ENCODE assay signal across 13 cellular contexts in genomic region chr5:72465068-72465467, GRCh38. TPM values are rescaled to one million over a fixed set of nuclear protein-coding genes. Genes with fewer than 3 reads are reported as not detected.
DNase-seq lines count a peak whose midpoint lies in the region; ATAC-seq and TF ChIP-seq lines count a peak whose summit lies in the region.
"Had no signal": no experiment of that assay in that cellular context is flagged by ENCODE, and none has a peak within 500 bp of the region (broad histone marks: within the 10 kb centered on the region; RNA-seq: fewer than 3 reads in every experiment).

No MANE protein-coding gene starts in this region.

- H3K4me1 ChIP-seq in heart left ventricle (peaks cover 5 to 70% (median 48%) of the 10 kb centered on the region in 12 donors), subcutaneous abdominal adipose tissue (ENCODE audit: control insufficient read depth in 5 of 5, insufficient read depth in 5 of 5, low read length in 5 of 5) (peaks cover 0 to 29% (median 13%) of the 10 kb centered on the region in 5 donors)

- H3K36me3 ChIP-seq in heart left ventricle (peaks cover 0 to 6% (median 0%) of the 10 kb centered on the region in 9 donors), subcutaneous abdominal adipose tissue (ENCODE audit: control insufficient read depth in 5 of 5, insufficient read depth in 5 of 5, low read length in 5 of 5) (peaks cover 0 to 10% (median 3%) of the 10 kb centered on the region in 5 donors)

- no peak overlapping the region for H3K9ac ChIP-seq in subcutaneous abdominal adipose tissue (ENCODE audit: low read length in 5 of 5)

- ATAC-seq in heart left ventricle (peak in 2 of 4 donors; percentile 37 to 42), HG02623 (IDR thresholded peaks at IDR 0.05; ENCODE audit: unreplicated experiment) (peak; percentile 30), HG03520 (IDR thresholded peaks at IDR 0.05; ENCODE audit: unreplicated experiment) (peak; percentile 30)
- ATAC-seq: Panc1 had no signal

- 21 to 45% (median 29%) methylated on average over 2 of the region's 2 CpGs for WGBS in heart left ventricle, 4 donors

- intact Hi-C loops in heart left ventricle (cut with DNase I) (no loop called here), cardiac septum (cut with DNase I) (no loop called here)

- H3K27me3 ChIP-seq in heart left ventricle (no peaks in the 10 kb centered on the region), subcutaneous abdominal adipose tissue (ENCODE audit: control insufficient read depth in 5 of 5, insufficient read depth in 4 of 5, low read length in 5 of 5) (no peaks in the 10 kb centered on the region)

- H3K27ac ChIP-seq in heart left ventricle (peak overlapping the region in 9 of 12 donors; percentile 5 to 66 (median 40)), subcutaneous abdominal adipose tissue (ENCODE audit: low read depth, low read length) (peak overlapping the region; percentile 7)

- DNase-seq in heart left ventricle (no peak), cardiac septum (ENCODE audit: low spot score) (no peak), NCI-H2227 treated with DMSO at 0.1 percent for 48 hours (lab: John Stamatoyannopoulos, UW) (no peak)
- DNase-seq in activated CD4-positive, CD25-positive, alpha-beta regulatory T cell treated with anti-CD3 and anti-CD28 coated beads, Interleukin-2, amount 50 U/mL, for 72 hours = no peak
- no peak for DNase-seq in activated CD4-positive, CD25-positive, alpha-beta regulatory T cell (lab: John Stamatoyannopoulos, UW)
- DNase-seq: DND-41, IMR-90 had no signal

- H3K9me3 ChIP-seq in heart left ventricle = no peaks in the 10 kb centered on the region
- no peaks in the 10 kb centered on the region for H3K9me3 ChIP-seq in subcutaneous abdominal adipose tissue (ENCODE audit: control insufficient read depth in 5 of 5, low read length in 5 of 5)

- TF ChIP-seq CTCF in heart left ventricle (IDR thresholded peaks at IDR 0.05) = no peak

- H3K4me3 ChIP-seq in heart left ventricle (no peak overlapping the region), subcutaneous abdominal adipose tissue (ENCODE audit: low read depth in 1 of 5, low read length in 5 of 5) (no peak overlapping the region)

- TF ChIP-seq POLR2A in heart left ventricle (IDR thresholded peaks at IDR 0.05) = no peak

RNA-seq across cellular contexts. Expression of gene ZNF366, which starts 42.1 kb away (rescaled TPM):
- 10 to 100 TPM in 2 of 9 donors, 1 to 10 TPM in 7; 3.9 to 18.5 (median 6.1) TPM for total RNA-seq in heart left ventricle
- polyA plus RNA-seq in heart left ventricle = 1 to 10 TPM; 2.1 to 4.4 TPM
- total RNA-seq in cardiac septum = 3.7 TPM
- total RNA-seq: A172, IMR-90, neural crest cell had no signal
- polyA plus RNA-seq: IMR-90 had no signal
